ENCODE assay signal across 23 cellular contexts in genomic region chr1:47745725-47746609, GRCh38.
DNase-seq lines count a peak whose midpoint lies in the region; ATAC-seq and TF ChIP-seq lines count a peak whose summit lies in the region.
"Had no signal": no experiment of that assay in that cellular context is flagged by ENCODE, and none has a peak within 500 bp of the region (broad histone marks: within the 10 kb centered on the region; RNA-seq: fewer than 3 reads in every experiment).

No MANE protein-coding gene starts in this region.

- no peaks in the 10 kb centered on the region for H3K36me3 ChIP-seq in A673 (ENCODE audit: insufficient read depth, low read length, poor library complexity, severe bottlenecking)
- H3K36me3 ChIP-seq: BLaER1 treated with 17β-estradiol and CSF1 and Interleukin-3, amounts not matched to agents 10 nM and 100 nM had no signal

- no peak overlapping the region for H3K4me3 ChIP-seq in A673 (ENCODE audit: low read depth, low read length, poor library complexity, severe bottlenecking)
- H3K4me3 ChIP-seq: BLaER1 treated with 17β-estradiol and CSF1 and Interleukin-3, amounts not matched to agents 10 nM and 100 nM had no signal

- ATAC-seq in GM18868 (IDR thresholded peaks at IDR 0.05; ENCODE audit: unreplicated experiment) (peak; percentile 39), HG03432 (IDR thresholded peaks at IDR 0.05; ENCODE audit: unreplicated experiment) (peak; percentile 49), left cardiac atrium (peak; percentile 38 to 69)
- ATAC-seq: T-cell had no signal

- H3K27ac ChIP-seq in A673 (ENCODE audit: low read depth, low read length, poor library complexity, severe bottlenecking), result no peak overlapping the region
- H3K27ac ChIP-seq: 22Rv1; BLaER1 treated with 17β-estradiol and CSF1 and Interleukin-3, amounts not matched to agents 10 nM and 100 nM; RWPE1 had no signal

- H3K9me3 ChIP-seq in A673 (ENCODE audit: low read depth, low read length, poor library complexity, severe bottlenecking), result no peaks in the 10 kb centered on the region
- H3K9me3 ChIP-seq: Caco-2 had no signal

- intact Hi-C loops in left cardiac atrium (cut with DNase I), result loop anchor here in 1 of 2 donors (10.0 kb wide), 1 partner anchor 319 kb away; no protein-coding TSS in a partner anchor
- intact Hi-C loops in A673 (cut with micrococcal nuclease; ENCODE audit: unreplicated experiment), result no loop called here

- POLR2A ChIA-PET in A673 (lab: Charles Lee; ENCODE audit: low non-redundant PET), result no interaction called here

- TF ChIP-seq CTCF in A673 (conservative IDR thresholded peaks at IDR 0.05; ENCODE audit: low read depth, low read length), result no peak

- H3K4me1 ChIP-seq in A673 (ENCODE audit: insufficient read depth, low read length, poor library complexity, severe bottlenecking), result no peaks in the 10 kb centered on the region
- H3K4me1 ChIP-seq: BLaER1 treated with 17β-estradiol and CSF1 and Interleukin-3, amounts not matched to agents 10 nM and 100 nM; Caco-2 had no signal

- H3K27me3 ChIP-seq in A673 (replicated peaks; ENCODE audit: insufficient read depth, low read depth, low read length, poor library complexity), result peaks cover 5% of the 10 kb centered on the region
- H3K27me3 ChIP-seq: BLaER1 treated with 17β-estradiol and CSF1 and Interleukin-3, amounts not matched to agents 10 nM and 100 nM had no signal

- CTCF ChIA-PET in A673 (lab: Charles Lee), result no interaction called here

- DNase-seq in NCI-H2029 (lab: John Stamatoyannopoulos, UW), result peak; percentile 25
- no peak for DNase-seq in NCI-H2029 treated with DMSO at 0.1 percent for 48 hours (lab: John Stamatoyannopoulos, UW)
- peak; percentile 45 for DNase-seq in left cardiac atrium
- DNase-seq in HuH-7 (ENCODE audit: low spot score), result no peak
- no peak for DNase-seq in A673 (ENCODE audit: low spot score)
- DNase-seq in NCI-H2196 treated with DMSO at 0.1 percent for 48 hours (lab: John Stamatoyannopoulos, UW; ENCODE audit: unreplicated experiment), result no peak
- DNase-seq: Caco-2; CD4-positive, alpha-beta memory T cell; DMS 273 treated with DMSO at 0.1 percent for 48 hours; DMS79 treated with DMSO at 0.1 percent for 48 hours; KBM-7; NCI-H1092 treated with DMSO at 0.1 percent for 48 hours; NCI-H146; NCI-H2081; NCI-H2171 treated with DMSO at 0.1 percent for 48 hours; NCI-H446; NCI-H526; T-cell had no signal

- BruUV-seq in A673 (replicated peaks; lab: Mats Ljungman, UMichigan), result no TSS peak

Comparison
In these comparisons a context has a peak if more than half of its experiments do, and no peak if none do; other contexts are left out.
1. DNase-seq: peak in NCI-H2029 (single experiment) and left cardiac atrium (single experiment); none in NCI-H2029 treated with DMSO at 0.1 percent for 48 hours (single experiment), HuH-7 (single experiment), A673 (single experiment) and NCI-H2196 treated with DMSO at 0.1 percent for 48 hours (single experiment).
2. Peak in every context shown above with its lines, with median percentiles within 50 percentile points of each other: ATAC-seq.